ENCODE assay signal across 2 cellular contexts in the genomic region with DNA sequence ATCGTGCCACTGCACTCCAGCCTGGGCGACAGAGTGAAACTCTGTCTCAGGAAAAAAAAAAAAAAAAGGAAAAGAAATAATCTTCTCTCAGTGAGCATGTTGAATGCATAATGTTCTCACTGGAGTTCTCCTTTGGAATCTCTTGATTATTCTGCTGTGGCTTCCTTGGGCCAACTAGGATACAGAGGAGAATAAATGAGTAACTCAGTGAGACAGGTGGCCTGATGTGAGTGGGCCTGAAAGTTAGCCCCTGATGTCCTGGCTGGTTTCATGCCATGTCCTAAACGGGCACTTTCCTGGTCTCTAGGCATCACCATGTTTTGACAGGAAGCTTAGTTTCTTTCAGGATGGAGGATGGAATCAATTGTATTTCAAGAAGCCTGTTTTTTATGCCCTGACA.
TF ChIP-seq lines count a peak whose summit lies in the region.

No MANE protein-coding gene starts in this region.

TF ChIP-seq in HEK293, 187 proteins besides CTCF, POLR2A, EP300 and RAD21 (continued from another document):
- TF ChIP-seq, protein P1, sequence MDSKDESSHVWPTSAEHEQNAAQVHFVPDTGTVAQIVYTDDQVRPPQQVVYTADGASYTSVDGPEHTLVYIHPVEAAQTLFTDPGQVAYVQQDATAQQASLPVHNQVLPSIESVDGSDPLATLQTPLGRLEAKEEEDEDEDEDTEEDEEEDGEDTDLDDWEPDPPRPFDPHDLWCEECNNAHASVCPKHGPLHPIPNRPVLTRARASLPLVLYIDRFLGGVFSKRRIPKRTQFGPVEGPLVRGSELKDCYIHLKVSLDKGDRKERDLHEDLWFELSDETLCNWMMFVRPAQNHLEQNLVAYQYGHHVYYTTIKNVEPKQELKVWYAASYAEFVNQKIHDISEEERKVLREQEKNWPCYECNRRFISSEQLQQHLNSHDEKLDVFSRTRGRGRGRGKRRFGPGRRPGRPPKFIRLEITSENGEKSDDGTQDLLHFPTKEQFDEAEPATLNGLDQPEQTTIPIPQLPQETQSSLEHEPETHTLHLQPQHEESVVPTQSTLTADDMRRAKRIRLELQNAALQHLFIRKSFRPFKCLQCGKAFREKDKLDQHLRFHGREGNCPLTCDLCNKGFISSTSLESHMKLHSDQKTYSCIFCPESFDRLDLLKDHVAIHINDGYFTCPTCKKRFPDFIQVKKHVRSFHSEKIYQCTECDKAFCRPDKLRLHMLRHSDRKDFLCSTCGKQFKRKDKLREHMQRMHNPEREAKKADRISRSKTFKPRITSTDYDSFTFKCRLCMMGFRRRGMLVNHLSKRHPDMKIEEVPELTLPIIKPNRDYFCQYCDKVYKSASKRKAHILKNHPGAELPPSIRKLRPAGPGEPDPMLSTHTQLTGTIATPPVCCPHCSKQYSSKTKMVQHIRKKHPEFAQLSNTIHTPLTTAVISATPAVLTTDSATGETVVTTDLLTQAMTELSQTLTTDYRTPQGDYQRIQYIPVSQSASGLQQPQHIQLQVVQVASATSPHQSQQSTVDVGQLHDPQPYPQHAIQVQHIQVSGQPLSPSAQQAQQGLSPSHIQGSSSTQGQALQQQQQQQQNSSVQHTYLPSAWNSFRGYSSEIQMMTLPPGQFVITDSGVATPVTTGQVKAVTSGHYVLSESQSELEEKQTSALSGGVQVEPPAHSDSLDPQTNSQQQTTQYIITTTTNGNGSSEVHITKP (tag by site-specific recombination; IDR thresholded peaks at IDR 0.05): peak; percentile 55; the same call in 1 of the 2 replicates

TF ChIP-seq in GM12878, 131 proteins besides CTCF, POLR2A, EP300 and RAD21 (continued from another document):
- TF ChIP-seq, protein P2, sequence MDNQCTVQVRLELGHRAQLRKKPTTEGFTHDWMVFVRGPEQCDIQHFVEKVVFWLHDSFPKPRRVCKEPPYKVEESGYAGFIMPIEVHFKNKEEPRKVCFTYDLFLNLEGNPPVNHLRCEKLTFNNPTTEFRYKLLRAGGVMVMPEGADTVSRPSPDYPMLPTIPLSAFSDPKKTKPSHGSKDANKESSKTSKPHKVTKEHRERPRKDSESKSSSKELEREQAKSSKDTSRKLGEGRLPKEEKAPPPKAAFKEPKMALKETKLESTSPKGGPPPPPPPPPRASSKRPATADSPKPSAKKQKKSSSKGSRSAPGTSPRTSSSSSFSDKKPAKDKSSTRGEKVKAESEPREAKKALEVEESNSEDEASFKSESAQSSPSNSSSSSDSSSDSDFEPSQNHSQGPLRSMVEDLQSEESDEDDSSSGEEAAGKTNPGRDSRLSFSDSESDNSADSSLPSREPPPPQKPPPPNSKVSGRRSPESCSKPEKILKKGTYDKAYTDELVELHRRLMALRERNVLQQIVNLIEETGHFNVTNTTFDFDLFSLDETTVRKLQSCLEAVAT (IDR thresholded peaks at IDR 0.05): no peak
- TF ChIP-seq NFXL1 (IDR thresholded peaks at IDR 0.05; ENCODE audit: borderline replicate concordance): no peak
- TF ChIP-seq EZH2 (IDR thresholded peaks at IDR 0.05; ENCODE audit: borderline replicate concordance, control insufficient read depth, low read depth, low read length): no peak
- TF ChIP-seq, protein P3, sequence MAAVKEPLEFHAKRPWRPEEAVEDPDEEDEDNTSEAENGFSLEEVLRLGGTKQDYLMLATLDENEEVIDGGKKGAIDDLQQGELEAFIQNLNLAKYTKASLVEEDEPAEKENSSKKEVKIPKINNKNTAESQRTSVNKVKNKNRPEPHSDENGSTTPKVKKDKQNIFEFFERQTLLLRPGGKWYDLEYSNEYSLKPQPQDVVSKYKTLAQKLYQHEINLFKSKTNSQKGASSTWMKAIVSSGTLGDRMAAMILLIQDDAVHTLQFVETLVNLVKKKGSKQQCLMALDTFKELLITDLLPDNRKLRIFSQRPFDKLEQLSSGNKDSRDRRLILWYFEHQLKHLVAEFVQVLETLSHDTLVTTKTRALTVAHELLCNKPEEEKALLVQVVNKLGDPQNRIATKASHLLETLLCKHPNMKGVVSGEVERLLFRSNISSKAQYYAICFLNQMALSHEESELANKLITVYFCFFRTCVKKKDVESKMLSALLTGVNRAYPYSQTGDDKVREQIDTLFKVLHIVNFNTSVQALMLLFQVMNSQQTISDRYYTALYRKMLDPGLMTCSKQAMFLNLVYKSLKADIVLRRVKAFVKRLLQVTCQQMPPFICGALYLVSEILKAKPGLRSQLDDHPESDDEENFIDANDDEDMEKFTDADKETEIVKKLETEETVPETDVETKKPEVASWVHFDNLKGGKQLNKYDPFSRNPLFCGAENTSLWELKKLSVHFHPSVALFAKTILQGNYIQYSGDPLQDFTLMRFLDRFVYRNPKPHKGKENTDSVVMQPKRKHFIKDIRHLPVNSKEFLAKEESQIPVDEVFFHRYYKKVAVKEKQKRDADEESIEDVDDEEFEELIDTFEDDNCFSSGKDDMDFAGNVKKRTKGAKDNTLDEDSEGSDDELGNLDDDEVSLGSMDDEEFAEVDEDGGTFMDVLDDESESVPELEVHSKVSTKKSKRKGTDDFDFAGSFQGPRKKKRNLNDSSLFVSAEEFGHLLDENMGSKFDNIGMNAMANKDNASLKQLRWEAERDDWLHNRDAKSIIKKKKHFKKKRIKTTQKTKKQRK (IDR thresholded peaks at IDR 0.05; ENCODE audit: low read depth, low read length): no peak
- TF ChIP-seq KAT2A (conservative IDR thresholded peaks at IDR 0.05; ENCODE audit: control insufficient read depth, low read depth, low read length): no peak
- TF ChIP-seq, protein P4, sequence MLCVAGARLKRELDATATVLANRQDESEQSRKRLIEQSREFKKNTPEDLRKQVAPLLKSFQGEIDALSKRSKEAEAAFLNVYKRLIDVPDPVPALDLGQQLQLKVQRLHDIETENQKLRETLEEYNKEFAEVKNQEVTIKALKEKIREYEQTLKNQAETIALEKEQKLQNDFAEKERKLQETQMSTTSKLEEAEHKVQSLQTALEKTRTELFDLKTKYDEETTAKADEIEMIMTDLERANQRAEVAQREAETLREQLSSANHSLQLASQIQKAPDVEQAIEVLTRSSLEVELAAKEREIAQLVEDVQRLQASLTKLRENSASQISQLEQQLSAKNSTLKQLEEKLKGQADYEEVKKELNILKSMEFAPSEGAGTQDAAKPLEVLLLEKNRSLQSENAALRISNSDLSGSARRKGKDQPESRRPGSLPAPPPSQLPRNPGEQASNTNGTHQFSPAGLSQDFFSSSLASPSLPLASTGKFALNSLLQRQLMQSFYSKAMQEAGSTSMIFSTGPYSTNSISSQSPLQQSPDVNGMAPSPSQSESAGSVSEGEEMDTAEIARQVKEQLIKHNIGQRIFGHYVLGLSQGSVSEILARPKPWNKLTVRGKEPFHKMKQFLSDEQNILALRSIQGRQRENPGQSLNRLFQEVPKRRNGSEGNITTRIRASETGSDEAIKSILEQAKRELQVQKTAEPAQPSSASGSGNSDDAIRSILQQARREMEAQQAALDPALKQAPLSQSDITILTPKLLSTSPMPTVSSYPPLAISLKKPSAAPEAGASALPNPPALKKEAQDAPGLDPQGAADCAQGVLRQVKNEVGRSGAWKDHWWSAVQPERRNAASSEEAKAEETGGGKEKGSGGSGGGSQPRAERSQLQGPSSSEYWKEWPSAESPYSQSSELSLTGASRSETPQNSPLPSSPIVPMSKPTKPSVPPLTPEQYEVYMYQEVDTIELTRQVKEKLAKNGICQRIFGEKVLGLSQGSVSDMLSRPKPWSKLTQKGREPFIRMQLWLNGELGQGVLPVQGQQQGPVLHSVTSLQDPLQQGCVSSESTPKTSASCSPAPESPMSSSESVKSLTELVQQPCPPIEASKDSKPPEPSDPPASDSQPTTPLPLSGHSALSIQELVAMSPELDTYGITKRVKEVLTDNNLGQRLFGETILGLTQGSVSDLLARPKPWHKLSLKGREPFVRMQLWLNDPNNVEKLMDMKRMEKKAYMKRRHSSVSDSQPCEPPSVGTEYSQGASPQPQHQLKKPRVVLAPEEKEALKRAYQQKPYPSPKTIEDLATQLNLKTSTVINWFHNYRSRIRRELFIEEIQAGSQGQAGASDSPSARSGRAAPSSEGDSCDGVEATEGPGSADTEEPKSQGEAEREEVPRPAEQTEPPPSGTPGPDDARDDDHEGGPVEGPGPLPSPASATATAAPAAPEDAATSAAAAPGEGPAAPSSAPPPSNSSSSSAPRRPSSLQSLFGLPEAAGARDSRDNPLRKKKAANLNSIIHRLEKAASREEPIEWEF (IDR thresholded peaks at IDR 0.05; ENCODE audit: insufficient replicate concordance, low read depth, low read length): no peak
- TF ChIP-seq NFIC (IDR thresholded peaks at IDR 0.05; ENCODE audit: low read depth, low read length): no peak
